In the genomic region with DNA sequence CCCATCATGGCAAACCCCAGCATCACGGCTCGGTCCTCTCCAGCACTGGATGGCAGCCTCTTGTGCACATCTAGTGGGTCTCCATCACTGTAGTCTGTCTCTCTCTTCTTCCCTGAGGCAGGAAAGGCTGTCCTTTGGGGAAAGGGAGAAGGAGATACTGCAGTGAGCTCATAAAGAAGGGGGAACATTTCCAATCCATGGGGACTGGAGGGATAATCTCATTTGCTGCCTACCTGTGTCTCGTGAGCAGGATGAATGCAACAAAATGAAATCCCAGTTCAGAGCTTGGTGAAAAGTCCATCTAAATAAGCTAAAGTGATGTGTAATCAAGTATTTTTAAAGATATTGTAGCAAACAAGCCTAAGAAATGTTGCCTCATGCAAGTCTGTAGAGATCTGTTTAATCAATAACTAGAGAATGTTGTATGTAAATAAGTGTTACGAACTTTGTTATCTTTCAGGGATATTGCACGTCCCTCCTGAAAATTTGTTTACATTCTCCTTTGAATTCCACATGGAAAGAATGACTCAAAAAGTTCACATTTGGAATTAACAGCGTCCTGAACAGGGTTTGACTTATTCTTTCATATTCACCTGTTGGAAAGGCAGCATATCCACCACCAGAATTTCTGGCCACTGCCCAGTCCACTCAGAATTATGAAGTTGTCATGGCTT, we compare ENCODE assay signal across 1 cellular context.
A peak's percentile ranks its signal among the peaks of the same experiment; 100 is the strongest.
TF ChIP-seq lines count a peak whose summit lies in the region.

A gene with protein sequence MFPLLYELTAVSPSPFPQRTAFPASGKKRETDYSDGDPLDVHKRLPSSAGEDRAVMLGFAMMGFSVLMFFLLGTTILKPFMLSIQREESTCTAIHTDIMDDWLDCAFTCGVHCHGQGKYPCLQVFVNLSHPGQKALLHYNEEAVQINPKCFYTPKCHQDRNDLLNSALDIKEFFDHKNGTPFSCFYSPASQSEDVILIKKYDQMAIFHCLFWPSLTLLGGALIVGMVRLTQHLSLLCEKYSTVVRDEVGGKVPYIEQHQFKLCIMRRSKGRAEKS (minus strand): TSS at position 312 of the 674 bp plus-strand sequence. CDS start 124 bp downstream, at position 188.

TF ChIP-seq in HepG2, 621 proteins besides CTCF, POLR2A, EP300 and RAD21 (continued from another document and continues in another):
- TF ChIP-seq ATF7-NPFF (CRISPR knock-in tag; IDR thresholded peaks at IDR 0.05; ENCODE audit: low read depth) (no peak), CEBPG (CRISPR knock-in tag; IDR thresholded peaks at IDR 0.05) (peak; percentile 91), SRY (CRISPR knock-in tag; IDR thresholded peaks at IDR 0.05) (no peak), CC2D1A (CRISPR knock-in tag; IDR thresholded peaks at IDR 0.05) (no peak), SALL1 (CRISPR knock-in tag; IDR thresholded peaks at IDR 0.05) (no peak; the same call in 1 of the 2 replicates), ZNF451 (CRISPR knock-in tag; IDR thresholded peaks at IDR 0.05) (no peak), WIZ (CRISPR knock-in tag; IDR thresholded peaks at IDR 0.05) (no peak), ZNF644 (CRISPR knock-in tag; IDR thresholded peaks at IDR 0.05; ENCODE audit: low read depth) (0 out of 2 replicates have a peak, but pooled peaks have one; percentile 13), ZNF83 (CRISPR knock-in tag; IDR thresholded peaks at IDR 0.05; ENCODE audit: borderline replicate concordance) (no peak), CHCHD3 (CRISPR knock-in tag; IDR thresholded peaks at IDR 0.05) (no peak), RXRB (CRISPR knock-in tag; IDR thresholded peaks at IDR 0.05; ENCODE audit: borderline replicate concordance) (peak; percentile 76; the same call in 1 of the 2 replicates), ADNP (CRISPR knock-in tag; IDR thresholded peaks at IDR 0.05) (no peak), RFXANK (CRISPR knock-in tag; IDR thresholded peaks at IDR 0.05) (no peak), MXI1 (IDR thresholded peaks at IDR 0.05; ENCODE audit: borderline replicate concordance, low read depth, low read length) (peak; percentile 38; the same call in 1 of the 3 replicates), ZKSCAN8 (CRISPR knock-in tag; IDR thresholded peaks at IDR 0.05; ENCODE audit: borderline replicate concordance) (peak; percentile 70; the same call in 1 of the 2 replicates), CCAR2 (optimal IDR thresholded peaks at IDR 0.05; ENCODE audit: low read depth, low read length) (no peak), NFE2L1 (CRISPR knock-in tag; IDR thresholded peaks at IDR 0.05; ENCODE audit: borderline replicate concordance) (no peak), EHMT2 (IDR thresholded peaks at IDR 0.05; ENCODE audit: borderline replicate concordance, low read depth, low read length) (no peak; the same call in 1 of the 2 replicates), SOX6 (IDR thresholded peaks at IDR 0.05) (no peak), SOX6 (CRISPR knock-in tag; IDR thresholded peaks at IDR 0.05) (peak; percentile 72; the same call in 1 of the 2 replicates), SOX5 (CRISPR knock-in tag; IDR thresholded peaks at IDR 0.05; ENCODE audit: borderline replicate concordance) (peak; percentile 87; the same call in 1 of the 2 replicates), SALL2 (CRISPR knock-in tag; IDR thresholded peaks at IDR 0.05) (no peak), ZNF12 (CRISPR knock-in tag; IDR thresholded peaks at IDR 0.05) (no peak), CAMTA2 (CRISPR knock-in tag; IDR thresholded peaks at IDR 0.05; ENCODE audit: borderline replicate concordance) (no peak), ZNF777 (CRISPR knock-in tag; IDR thresholded peaks at IDR 0.05) (no peak), KLF12 (CRISPR knock-in tag; IDR thresholded peaks at IDR 0.05; ENCODE audit: borderline replicate concordance) (no peak), ZNF331 (CRISPR knock-in tag; IDR thresholded peaks at IDR 0.05) (no peak), ATM (IDR thresholded peaks at IDR 0.05; ENCODE audit: borderline replicate concordance) (no peak), ZNF629 (CRISPR knock-in tag; conservative IDR thresholded peaks at IDR 0.05) (no peak), GFI1 (CRISPR knock-in tag; IDR thresholded peaks at IDR 0.05; ENCODE audit: borderline replicate concordance) (no peak)
- TF ChIP-seq, protein P1, sequence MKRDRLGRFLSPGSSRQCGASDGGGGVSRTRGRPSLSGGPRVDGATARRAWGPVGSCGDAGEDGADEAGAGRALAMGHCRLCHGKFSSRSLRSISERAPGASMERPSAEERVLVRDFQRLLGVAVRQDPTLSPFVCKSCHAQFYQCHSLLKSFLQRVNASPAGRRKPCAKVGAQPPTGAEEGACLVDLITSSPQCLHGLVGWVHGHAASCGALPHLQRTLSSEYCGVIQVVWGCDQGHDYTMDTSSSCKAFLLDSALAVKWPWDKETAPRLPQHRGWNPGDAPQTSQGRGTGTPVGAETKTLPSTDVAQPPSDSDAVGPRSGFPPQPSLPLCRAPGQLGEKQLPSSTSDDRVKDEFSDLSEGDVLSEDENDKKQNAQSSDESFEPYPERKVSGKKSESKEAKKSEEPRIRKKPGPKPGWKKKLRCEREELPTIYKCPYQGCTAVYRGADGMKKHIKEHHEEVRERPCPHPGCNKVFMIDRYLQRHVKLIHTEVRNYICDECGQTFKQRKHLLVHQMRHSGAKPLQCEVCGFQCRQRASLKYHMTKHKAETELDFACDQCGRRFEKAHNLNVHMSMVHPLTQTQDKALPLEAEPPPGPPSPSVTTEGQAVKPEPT (CRISPR knock-in tag; IDR thresholded peaks at IDR 0.05; ENCODE audit: low read depth) = no peak
- TF ChIP-seq, protein P2, sequence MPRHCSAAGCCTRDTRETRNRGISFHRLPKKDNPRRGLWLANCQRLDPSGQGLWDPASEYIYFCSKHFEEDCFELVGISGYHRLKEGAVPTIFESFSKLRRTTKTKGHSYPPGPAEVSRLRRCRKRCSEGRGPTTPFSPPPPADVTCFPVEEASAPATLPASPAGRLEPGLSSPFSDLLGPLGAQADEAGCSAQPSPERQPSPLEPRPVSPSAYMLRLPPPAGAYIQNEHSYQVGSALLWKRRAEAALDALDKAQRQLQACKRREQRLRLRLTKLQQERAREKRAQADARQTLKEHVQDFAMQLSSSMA (CRISPR knock-in tag; IDR thresholded peaks at IDR 0.05) = 0 out of 2 replicates have a peak, but pooled peaks have one; percentile 48
- TF ChIP-seq, protein P3, sequence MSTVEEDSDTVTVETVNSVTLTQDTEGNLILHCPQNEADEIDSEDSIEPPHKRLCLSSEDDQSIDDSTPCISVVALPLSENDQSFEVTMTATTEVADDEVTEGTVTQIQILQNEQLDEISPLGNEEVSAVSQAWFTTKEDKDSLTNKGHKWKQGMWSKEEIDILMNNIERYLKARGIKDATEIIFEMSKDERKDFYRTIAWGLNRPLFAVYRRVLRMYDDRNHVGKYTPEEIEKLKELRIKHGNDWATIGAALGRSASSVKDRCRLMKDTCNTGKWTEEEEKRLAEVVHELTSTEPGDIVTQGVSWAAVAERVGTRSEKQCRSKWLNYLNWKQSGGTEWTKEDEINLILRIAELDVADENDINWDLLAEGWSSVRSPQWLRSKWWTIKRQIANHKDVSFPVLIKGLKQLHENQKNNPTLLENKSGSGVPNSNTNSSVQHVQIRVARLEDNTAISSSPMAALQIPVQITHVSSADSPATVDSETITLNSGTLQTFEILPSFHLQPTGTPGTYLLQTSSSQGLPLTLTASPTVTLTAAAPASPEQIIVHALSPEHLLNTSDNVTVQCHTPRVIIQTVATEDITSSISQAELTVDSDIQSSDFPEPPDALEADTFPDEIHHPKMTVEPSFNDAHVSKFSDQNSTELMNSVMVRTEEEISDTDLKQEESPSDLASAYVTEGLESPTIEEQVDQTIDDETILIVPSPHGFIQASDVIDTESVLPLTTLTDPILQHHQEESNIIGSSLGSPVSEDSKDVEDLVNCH (CRISPR knock-in tag; IDR thresholded peaks at IDR 0.05) = no peak
- TF ChIP-seq, protein P4, sequence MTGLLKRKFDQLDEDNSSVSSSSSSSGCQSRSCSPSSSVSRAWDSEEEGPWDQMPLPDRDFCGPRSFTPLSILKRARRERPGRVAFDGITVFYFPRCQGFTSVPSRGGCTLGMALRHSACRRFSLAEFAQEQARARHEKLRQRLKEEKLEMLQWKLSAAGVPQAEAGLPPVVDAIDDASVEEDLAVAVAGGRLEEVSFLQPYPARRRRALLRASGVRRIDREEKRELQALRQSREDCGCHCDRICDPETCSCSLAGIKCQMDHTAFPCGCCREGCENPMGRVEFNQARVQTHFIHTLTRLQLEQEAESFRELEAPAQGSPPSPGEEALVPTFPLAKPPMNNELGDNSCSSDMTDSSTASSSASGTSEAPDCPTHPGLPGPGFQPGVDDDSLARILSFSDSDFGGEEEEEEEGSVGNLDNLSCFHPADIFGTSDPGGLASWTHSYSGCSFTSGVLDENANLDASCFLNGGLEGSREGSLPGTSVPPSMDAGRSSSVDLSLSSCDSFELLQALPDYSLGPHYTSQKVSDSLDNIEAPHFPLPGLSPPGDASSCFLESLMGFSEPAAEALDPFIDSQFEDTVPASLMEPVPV (CRISPR knock-in tag; IDR thresholded peaks at IDR 0.05) = no peak
- TF ChIP-seq, protein P5, sequence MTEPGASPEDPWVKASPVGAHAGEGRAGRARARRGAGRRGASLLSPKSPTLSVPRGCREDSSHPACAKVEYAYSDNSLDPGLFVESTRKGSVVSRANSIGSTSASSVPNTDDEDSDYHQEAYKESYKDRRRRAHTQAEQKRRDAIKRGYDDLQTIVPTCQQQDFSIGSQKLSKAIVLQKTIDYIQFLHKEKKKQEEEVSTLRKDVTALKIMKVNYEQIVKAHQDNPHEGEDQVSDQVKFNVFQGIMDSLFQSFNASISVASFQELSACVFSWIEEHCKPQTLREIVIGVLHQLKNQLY (CRISPR knock-in tag; IDR thresholded peaks at IDR 0.05) = peak; percentile 57; the same call in 1 of the 2 replicates
- TF ChIP-seq, protein P6, sequence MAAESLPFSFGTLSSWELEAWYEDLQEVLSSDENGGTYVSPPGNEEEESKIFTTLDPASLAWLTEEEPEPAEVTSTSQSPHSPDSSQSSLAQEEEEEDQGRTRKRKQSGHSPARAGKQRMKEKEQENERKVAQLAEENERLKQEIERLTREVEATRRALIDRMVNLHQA (CRISPR knock-in tag; IDR thresholded peaks at IDR 0.05) = peak; percentile 61; the same call in 1 of the 2 replicates
- TF ChIP-seq, protein P7, sequence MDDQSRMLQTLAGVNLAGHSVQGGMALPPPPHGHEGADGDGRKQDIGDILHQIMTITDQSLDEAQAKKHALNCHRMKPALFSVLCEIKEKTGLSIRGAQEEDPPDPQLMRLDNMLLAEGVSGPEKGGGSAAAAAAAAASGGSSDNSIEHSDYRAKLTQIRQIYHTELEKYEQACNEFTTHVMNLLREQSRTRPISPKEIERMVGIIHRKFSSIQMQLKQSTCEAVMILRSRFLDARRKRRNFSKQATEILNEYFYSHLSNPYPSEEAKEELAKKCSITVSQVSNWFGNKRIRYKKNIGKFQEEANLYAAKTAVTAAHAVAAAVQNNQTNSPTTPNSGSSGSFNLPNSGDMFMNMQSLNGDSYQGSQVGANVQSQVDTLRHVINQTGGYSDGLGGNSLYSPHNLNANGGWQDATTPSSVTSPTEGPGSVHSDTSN (CRISPR knock-in tag; IDR thresholded peaks at IDR 0.05; ENCODE audit: borderline replicate concordance) = no peak
- TF ChIP-seq, protein P8, sequence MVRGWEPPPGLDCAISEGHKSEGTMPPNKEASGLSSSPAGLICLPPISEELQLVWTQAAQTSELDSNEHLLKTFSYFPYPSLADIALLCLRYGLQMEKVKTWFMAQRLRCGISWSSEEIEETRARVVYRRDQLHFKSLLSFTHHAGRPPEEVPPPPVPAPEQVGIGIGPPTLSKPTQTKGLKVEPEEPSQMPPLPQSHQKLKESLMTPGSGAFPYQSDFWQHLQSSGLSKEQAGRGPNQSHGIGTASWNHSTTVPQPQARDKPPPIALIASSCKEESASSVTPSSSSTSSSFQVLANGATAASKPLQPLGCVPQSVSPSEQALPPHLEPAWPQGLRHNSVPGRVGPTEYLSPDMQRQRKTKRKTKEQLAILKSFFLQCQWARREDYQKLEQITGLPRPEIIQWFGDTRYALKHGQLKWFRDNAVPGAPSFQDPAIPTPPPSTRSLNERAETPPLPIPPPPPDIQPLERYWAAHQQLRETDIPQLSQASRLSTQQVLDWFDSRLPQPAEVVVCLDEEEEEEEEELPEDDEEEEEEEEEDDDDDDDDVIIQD (CRISPR knock-in tag; IDR thresholded peaks at IDR 0.05; ENCODE audit: low read depth) = peak; percentile 88
- TF ChIP-seq, protein P9, sequence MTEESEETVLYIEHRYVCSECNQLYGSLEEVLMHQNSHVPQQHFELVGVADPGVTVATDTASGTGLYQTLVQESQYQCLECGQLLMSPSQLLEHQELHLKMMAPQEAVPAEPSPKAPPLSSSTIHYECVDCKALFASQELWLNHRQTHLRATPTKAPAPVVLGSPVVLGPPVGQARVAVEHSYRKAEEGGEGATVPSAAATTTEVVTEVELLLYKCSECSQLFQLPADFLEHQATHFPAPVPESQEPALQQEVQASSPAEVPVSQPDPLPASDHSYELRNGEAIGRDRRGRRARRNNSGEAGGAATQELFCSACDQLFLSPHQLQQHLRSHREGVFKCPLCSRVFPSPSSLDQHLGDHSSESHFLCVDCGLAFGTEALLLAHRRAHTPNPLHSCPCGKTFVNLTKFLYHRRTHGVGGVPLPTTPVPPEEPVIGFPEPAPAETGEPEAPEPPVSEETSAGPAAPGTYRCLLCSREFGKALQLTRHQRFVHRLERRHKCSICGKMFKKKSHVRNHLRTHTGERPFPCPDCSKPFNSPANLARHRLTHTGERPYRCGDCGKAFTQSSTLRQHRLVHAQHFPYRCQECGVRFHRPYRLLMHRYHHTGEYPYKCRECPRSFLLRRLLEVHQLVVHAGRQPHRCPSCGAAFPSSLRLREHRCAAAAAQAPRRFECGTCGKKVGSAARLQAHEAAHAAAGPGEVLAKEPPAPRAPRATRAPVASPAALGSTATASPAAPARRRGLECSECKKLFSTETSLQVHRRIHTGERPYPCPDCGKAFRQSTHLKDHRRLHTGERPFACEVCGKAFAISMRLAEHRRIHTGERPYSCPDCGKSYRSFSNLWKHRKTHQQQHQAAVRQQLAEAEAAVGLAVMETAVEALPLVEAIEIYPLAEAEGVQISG (CRISPR knock-in tag; IDR thresholded peaks at IDR 0.05) = no peak
- TF ChIP-seq, protein P10, sequence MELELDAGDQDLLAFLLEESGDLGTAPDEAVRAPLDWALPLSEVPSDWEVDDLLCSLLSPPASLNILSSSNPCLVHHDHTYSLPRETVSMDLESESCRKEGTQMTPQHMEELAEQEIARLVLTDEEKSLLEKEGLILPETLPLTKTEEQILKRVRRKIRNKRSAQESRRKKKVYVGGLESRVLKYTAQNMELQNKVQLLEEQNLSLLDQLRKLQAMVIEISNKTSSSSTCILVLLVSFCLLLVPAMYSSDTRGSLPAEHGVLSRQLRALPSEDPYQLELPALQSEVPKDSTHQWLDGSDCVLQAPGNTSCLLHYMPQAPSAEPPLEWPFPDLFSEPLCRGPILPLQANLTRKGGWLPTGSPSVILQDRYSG (CRISPR knock-in tag; IDR thresholded peaks at IDR 0.05) = no peak
